Comparison of ENCODE assay signal across 30 cellular contexts in genomic region chr19:30174357-30174645, GRCh38.
"Had no signal": no experiment of that assay in that cellular context is flagged by ENCODE, and none has a peak within 500 bp of the region (broad histone marks: within the 10 kb centered on the region; RNA-seq: fewer than 3 reads in every experiment).

No MANE protein-coding gene starts in this region.

- ATAC-seq: activated naive CD4-positive, alpha-beta T cell treated with anti-CD3 and anti-CD28 coated beads, Interleukin-2, amount 50 U/mL, for 72 hours; activated T-cell treated with anti-CD3 and anti-CD28 coated beads, Interleukin-2, amount 50 U/mL, for 72 hours; esophagus mucosa; foreskin keratinocyte; gastrocnemius medialis; heart left ventricle; T-helper 17 cell had no signal

- H3K36me3 ChIP-seq: ascending aorta, brain microvascular endothelial cell, gastrocnemius medialis, heart left ventricle had no signal

- H3K9me3 ChIP-seq: ascending aorta, gastrocnemius medialis, heart left ventricle had no signal

- H3K27me3 ChIP-seq: ascending aorta, brain microvascular endothelial cell, foreskin keratinocyte, gastrocnemius medialis had no signal

- H3K4me3 ChIP-seq: ascending aorta, coronary artery, dorsolateral prefrontal cortex, gastrocnemius medialis, heart left ventricle had no signal

- H3K27ac ChIP-seq: ascending aorta, brain microvascular endothelial cell, coronary artery, dorsolateral prefrontal cortex, foreskin keratinocyte, gastrocnemius medialis, heart left ventricle had no signal

- H3K4me1 ChIP-seq: ascending aorta, foreskin keratinocyte, gastrocnemius medialis, heart left ventricle had no signal

- DNase-seq: activated CD4-positive, alpha-beta memory T cell treated with anti-CD3 and anti-CD28 coated beads, Interleukin-2, amount 10 ng/mL, durations not matched to agents 7 days and 5 days; activated CD4-positive, alpha-beta T cell treated with anti-CD3 and anti-CD28 coated beads for 4 hours; activated CD4-positive, alpha-beta T cell treated with anti-CD3 and anti-CD28 coated beads, Interleukin-2, amount 10 ng/mL, durations not matched to agents 7 days and 5 days; activated CD4-positive, alpha-beta T cell treated with anti-CD3 and anti-CD28 coated beads, Interleukin-2, amount 50 U/mL, for 4 hours; activated CD4-positive, CD25-positive, alpha-beta regulatory T cell; activated CD4-positive, CD25-positive, alpha-beta regulatory T cell treated with anti-CD3 and anti-CD28 coated beads, Interleukin-2, amount 50 U/mL, for 72 hours; activated CD8-positive, alpha-beta memory T cell treated with anti-CD3 and anti-CD28 coated beads, Interleukin-2, amount 50 U/mL, for 48 hours; activated gamma-delta T cell; activated naive CD4-positive, alpha-beta T cell; activated naive CD4-positive, alpha-beta T cell treated with anti-CD3 and anti-CD28 coated beads, Interleukin-2, amount 10 ng/mL, durations not matched to agents 7 days and 5 days; activated naive CD8-positive, alpha-beta T cell treated with anti-CD3 and anti-CD28 coated beads, Interleukin-2, amount 10 ng/mL, durations not matched to agents 7 days and 5 days; activated T-cell treated with anti-CD3 and anti-CD28 coated beads for 4 hours; activated T-cell treated with anti-CD3 and anti-CD28 coated beads, Interleukin-2, amount 50 U/mL, for 24 hours; activated T-cell treated with anti-CD3 and anti-CD28 coated beads, Interleukin-2, amount 50 U/mL, for 72 hours; brain microvascular endothelial cell; dorsolateral prefrontal cortex; effector memory CD4-positive, alpha-beta T cell; endodermal cell; foreskin keratinocyte; gastrocnemius medialis; glutamatergic neuron; heart left ventricle; T-helper 1 cell; T-helper 17 cell; T1000 had no signal

- FAIRE-seq: bronchial epithelial cell had no signal
